20 cellular contexts compared by ENCODE assay signal in genomic region chr3:76871655-76872054, GRCh38.
"Had no signal": no experiment of that assay in that cellular context is flagged by ENCODE, and none has a peak within 500 bp of the region (broad histone marks: within the 10 kb centered on the region; RNA-seq: fewer than 3 reads in every experiment).

No MANE protein-coding gene starts in this region.

- H3K27ac ChIP-seq: left lung, psoas muscle, sigmoid colon, stomach, testis, tibial nerve, upper lobe of left lung had no signal

- H3K4me3 Mint-ChIP-seq: naive thymus-derived CD8-positive, alpha-beta T cell; nephron progenitor cell; stimulated activated effector memory CD8-positive, alpha-beta T cell treated with anti-CD3 and anti-CD28 coated beads, Interleukin-12 subunit alpha, Interleukin-12 subunit beta, amount 100 ng/mL, for 72 hours had no signal

- H3K27ac Mint-ChIP-seq: naive thymus-derived CD8-positive, alpha-beta T cell; nephron progenitor cell; stimulated activated effector memory CD8-positive, alpha-beta T cell treated with anti-CD3 and anti-CD28 coated beads, Interleukin-12 subunit alpha, Interleukin-12 subunit beta, amount 100 ng/mL, for 72 hours had no signal

- H3K36me3 Mint-ChIP-seq: naive thymus-derived CD8-positive, alpha-beta T cell; stimulated activated effector memory CD8-positive, alpha-beta T cell treated with anti-CD3 and anti-CD28 coated beads, Interleukin-12 subunit alpha, Interleukin-12 subunit beta, amount 100 ng/mL, for 72 hours had no signal

- H3K27me3 Mint-ChIP-seq: naive thymus-derived CD8-positive, alpha-beta T cell had no signal

- H3K4me1 Mint-ChIP-seq: naive thymus-derived CD8-positive, alpha-beta T cell; stimulated activated effector memory CD8-positive, alpha-beta T cell treated with anti-CD3 and anti-CD28 coated beads, Interleukin-12 subunit alpha, Interleukin-12 subunit beta, amount 100 ng/mL, for 72 hours had no signal

- DNase-seq: cortex of kidney; head of caudate nucleus; left lung; mammary epithelial cell; mesendoderm; midbrain; naive thymus-derived CD8-positive, alpha-beta T cell; nephron progenitor cell; nucleus accumbens; psoas muscle; right cardiac atrium; sigmoid colon; stimulated activated CD4-positive, alpha-beta T cell treated with anti-CD3 and anti-CD28 coated beads, Interleukin-2, amount 100 ng/mL, for 24 hours; stimulated activated CD4-positive, alpha-beta T cell treated with anti-CD3 and anti-CD28 coated beads, Interleukin-4, amount 100 ng/mL, for 24 hours; stimulated activated naive CD4-positive, alpha-beta T cell treated with Interleukin-2 at 50 U/mL for 16 hours; stomach; testis had no signal
